ENCODE assay signal across 1 cellular context in the genomic region with DNA sequence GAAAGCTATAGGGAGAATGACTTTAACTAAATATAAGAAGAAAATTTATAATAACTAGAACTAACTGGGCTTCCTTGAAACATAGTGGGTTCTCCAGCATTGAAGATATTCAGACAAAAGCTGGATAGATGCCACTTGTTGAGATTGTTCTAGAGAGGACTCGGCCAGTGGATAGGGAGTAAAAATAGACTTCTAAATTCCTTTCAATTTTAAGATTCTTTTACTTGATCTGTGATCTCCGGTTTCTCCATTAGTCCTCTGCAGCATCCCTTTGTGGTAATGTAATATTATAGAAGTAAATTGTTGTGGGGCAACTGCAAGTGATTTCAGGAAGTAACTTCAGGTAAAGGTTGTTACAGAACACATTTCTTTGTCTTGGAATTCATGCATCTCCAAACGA.
TF ChIP-seq lines count a peak whose summit lies in the region.

No MANE protein-coding gene starts in this region.

TF ChIP-seq in GM23338, 12 proteins besides CTCF, POLR2A, EP300 and RAD21 (continued from another document):
- TF ChIP-seq REST (IDR thresholded peaks at IDR 0.05; ENCODE audit: unreplicated experiment) (no peak), ZNF462 (CRISPR knock-in tag; IDR thresholded peaks at IDR 0.05) (no peak), STAT1 (IDR thresholded peaks at IDR 0.05; ENCODE audit: unreplicated experiment) (no peak)
